Comparison of ENCODE assay signal across 18 cellular contexts in genomic region chr12:47778842-47779241, GRCh38. TPM values are rescaled to one million over a fixed set of nuclear protein-coding genes. Genes with fewer than 3 reads are reported as not detected.
DNase-seq lines count a peak whose midpoint lies in the region; ATAC-seq and TF ChIP-seq lines count a peak whose summit lies in the region.
"Had no signal": no experiment of that assay in that cellular context is flagged by ENCODE, and none has a peak within 500 bp of the region (broad histone marks: within the 10 kb centered on the region; RNA-seq: fewer than 3 reads in every experiment).

No MANE protein-coding gene starts in this region.

- TF ChIP-seq CTCF in WTC11 (IDR thresholded peaks at IDR 0.05): no peak

- peaks cover 19% of the 10 kb centered on the region for H3K4me1 ChIP-seq in iPS-15b (ENCODE audit: control insufficient read depth, insufficient read depth, low read length)

- no peak overlapping the region for H3K4me3 Mint-ChIP-seq in activated T-cell treated with anti-CD3 and anti-CD28 coated beads, Interleukin-2, amount 50 U/mL, for 24 hours
- H3K4me3 Mint-ChIP-seq in WTC11: peak overlapping the region; percentile 44
- no peak overlapping the region for H3K4me3 Mint-ChIP-seq in stimulated activated effector memory CD8-positive, alpha-beta T cell treated with anti-CD3 and anti-CD28 coated beads, Interleukin-12 subunit alpha, Interleukin-12 subunit beta, amount 100 ng/mL, for 72 hours
- H3K4me3 Mint-ChIP-seq: activated naive CD4-positive, alpha-beta T cell treated with anti-CD3 and anti-CD28 coated beads, Interleukin-2, amount 50 U/mL, for 24 hours; endodermal cell; immature natural killer cell had no signal

- H3K27ac Mint-ChIP-seq in activated T-cell treated with anti-CD3 and anti-CD28 coated beads, Interleukin-2, amount 50 U/mL, for 24 hours: peak overlapping the region; percentile 22
- peak overlapping the region; percentile 37; the same call in 1 of the 2 replicates for H3K27ac Mint-ChIP-seq in WTC11
- peak overlapping the region; percentile 92 for H3K27ac Mint-ChIP-seq in stimulated activated effector memory CD8-positive, alpha-beta T cell treated with anti-CD3 and anti-CD28 coated beads, Interleukin-12 subunit alpha, Interleukin-12 subunit beta, amount 100 ng/mL, for 72 hours

- no peaks in the 10 kb centered on the region for H3K9me3 ChIP-seq in iPS-15b (ENCODE audit: control insufficient read depth, insufficient read depth, low read length)
- H3K9me3 ChIP-seq: MG63, tibial artery had no signal

- POLR2A ChIA-PET in WTC11 (lab: Charles Lee): interaction anchor here (4.3 kb wide), 1 partner anchor 35 kb away, joined by 17 read pairs; no protein-coding TSS in a partner anchor

- peaks cover 2% of the 10 kb centered on the region for H3K36me3 ChIP-seq in iPS-15b (ENCODE audit: control insufficient read depth, insufficient read depth, low read length)
- H3K36me3 ChIP-seq: cardiac muscle cell had no signal

- H3K9me3 Mint-ChIP-seq in activated T-cell treated with anti-CD3 and anti-CD28 coated beads, Interleukin-2, amount 50 U/mL, for 24 hours: no peaks in the 10 kb centered on the region
- H3K9me3 Mint-ChIP-seq in WTC11: no peaks in the 10 kb centered on the region
- H3K9me3 Mint-ChIP-seq in stimulated activated effector memory CD8-positive, alpha-beta T cell treated with anti-CD3 and anti-CD28 coated beads, Interleukin-12 subunit alpha, Interleukin-12 subunit beta, amount 100 ng/mL, for 72 hours: no peaks in the 10 kb centered on the region
- H3K9me3 Mint-ChIP-seq: activated naive CD4-positive, alpha-beta T cell treated with anti-CD3 and anti-CD28 coated beads, Interleukin-2, amount 50 U/mL, for 24 hours; endodermal cell; immature natural killer cell had no signal

- H3K4me1 Mint-ChIP-seq in activated T-cell treated with anti-CD3 and anti-CD28 coated beads, Interleukin-2, amount 50 U/mL, for 24 hours (ENCODE audit: low read depth): peaks cover 47% of the 10 kb centered on the region
- H3K4me1 Mint-ChIP-seq in WTC11: peaks cover 37% of the 10 kb centered on the region
- peaks cover 68% of the 10 kb centered on the region for H3K4me1 Mint-ChIP-seq in stimulated activated effector memory CD8-positive, alpha-beta T cell treated with anti-CD3 and anti-CD28 coated beads, Interleukin-12 subunit alpha, Interleukin-12 subunit beta, amount 100 ng/mL, for 72 hours

- no peak overlapping the region for H3K9ac ChIP-seq in iPS-15b (ENCODE audit: low read depth, low read length)

- peak overlapping the region; percentile 30 for H3K4me3 ChIP-seq in iPS-15b (ENCODE audit: low read depth, low read length)
- H3K4me3 ChIP-seq: cardiac muscle cell, MG63, tibial artery had no signal

- H3K36me3 Mint-ChIP-seq in activated T-cell treated with anti-CD3 and anti-CD28 coated beads, Interleukin-2, amount 50 U/mL, for 24 hours (ENCODE audit: low read depth): peaks cover 27% of the 10 kb centered on the region
- H3K36me3 Mint-ChIP-seq in WTC11: no peaks in the 10 kb centered on the region
- peaks cover 99% of the 10 kb centered on the region for H3K36me3 Mint-ChIP-seq in stimulated activated effector memory CD8-positive, alpha-beta T cell treated with anti-CD3 and anti-CD28 coated beads, Interleukin-12 subunit alpha, Interleukin-12 subunit beta, amount 100 ng/mL, for 72 hours
- H3K36me3 Mint-ChIP-seq: activated naive CD4-positive, alpha-beta T cell treated with anti-CD3 and anti-CD28 coated beads, Interleukin-2, amount 50 U/mL, for 24 hours; immature natural killer cell had no signal

- CTCF ChIA-PET in WTC11 (lab: Charles Lee): interaction anchor here (0.6 to 19.3 kb wide), 20 partner anchors 9 to 805 kb away, joined by 3 to 735 read pairs (median 13); partner anchors contain the start of genes RAPGEF3 and RPAP3

- ATAC-seq in WTC11 (peak; percentile 40), HG03565 (IDR thresholded peaks at IDR 0.05; ENCODE audit: unreplicated experiment) (no peak), HG02885 (IDR thresholded peaks at IDR 0.05; ENCODE audit: poor library complexity, unreplicated experiment) (no peak), GM21723 (IDR thresholded peaks at IDR 0.05; ENCODE audit: unreplicated experiment) (no peak)
- no peak for ATAC-seq in stimulated activated effector memory CD8-positive, alpha-beta T cell treated with anti-CD3 and anti-CD28 coated beads, Interleukin-12 subunit alpha, Interleukin-12 subunit beta, amount 100 ng/mL, for 72 hours

- peak; percentile 40 for DNase-seq in activated T-cell treated with anti-CD3 and anti-CD28 coated beads, Interleukin-2, amount 50 U/mL, for 24 hours
- DNase-seq in activated T-cell treated with anti-CD3 and anti-CD28 coated beads for 4 hours (no peak), WTC11 (ENCODE audit: low spot score) (peak; percentile 46)
- no peak for DNase-seq in stimulated activated effector memory CD8-positive, alpha-beta T cell treated with anti-CD3 and anti-CD28 coated beads, Interleukin-12 subunit alpha, Interleukin-12 subunit beta, amount 100 ng/mL, for 72 hours (ENCODE audit: low spot score in 2 of 2)

- H3K27me3 ChIP-seq in iPS-15b (ENCODE audit: control insufficient read depth, insufficient read depth, low read length): peaks cover 9% of the 10 kb centered on the region
- H3K27me3 ChIP-seq: cardiac muscle cell, foreskin keratinocyte, MG63, tibial artery had no signal

- no peaks in the 10 kb centered on the region for H3K27me3 Mint-ChIP-seq in activated T-cell treated with anti-CD3 and anti-CD28 coated beads, Interleukin-2, amount 50 U/mL, for 24 hours
- peaks cover 17% of the 10 kb centered on the region for H3K27me3 Mint-ChIP-seq in WTC11 (ENCODE audit: low read depth)
- H3K27me3 Mint-ChIP-seq: activated naive CD4-positive, alpha-beta T cell treated with anti-CD3 and anti-CD28 coated beads, Interleukin-2, amount 50 U/mL, for 24 hours had no signal

TF ChIP-seq in WTC11, 78 proteins besides CTCF, POLR2A, EP300 and RAD21:
- TF ChIP-seq MXD4 (CRISPR knock-in tag; IDR thresholded peaks at IDR 0.05; ENCODE audit: borderline replicate concordance): no peak
- no peak for TF ChIP-seq SP1 (CRISPR knock-in tag; conservative IDR thresholded peaks at IDR 0.05)

RNA-seq across cellular contexts. Expression of gene SLC48A1, which starts 5.8 kb away (rescaled TPM):
- total RNA-seq in WTC11 (2021): 13.5 to 16.8 TPM (median 13.8 TPM) in 3 replicates

RNA-seq across cellular contexts. Expression of gene RAPGEF3, which starts 20.2 kb away (rescaled TPM):
- 9.0 to 13.3 TPM (median 9.7 TPM) in 3 replicates for total RNA-seq in WTC11 (2021)

RNA-seq across cellular contexts. Expression of gene HDAC7, which starts 40.9 kb away (rescaled TPM):
- total RNA-seq in WTC11 (2021): 89.9 to 111 TPM (median 94.7 TPM) in 3 replicates

RNA-seq across cellular contexts. Expression of gene ENDOU, which starts 53.6 kb away (rescaled TPM):
- not detected in 3 replicates for total RNA-seq in WTC11 (2021)
- total RNA-seq: endodermal cell; HT1080; mononuclear cell; T-helper 1 cell treated with Interleukin-12 subunit alpha and Interleukin-12 subunit beta and Interleukin-4 antibody, amounts not matched to agents 30 ng/mL and 1 ng/mL, for 36 hours had no signal

Comparison
In these comparisons a context has a peak if more than half of its experiments do, and no peak if none do; other contexts are left out.
1. DNase-seq: peak in activated T-cell treated with anti-CD3 and anti-CD28 coated beads, Interleukin-2, amount 50 U/mL, for 24 hours (single experiment) and WTC11 (single experiment); none in activated T-cell treated with anti-CD3 and anti-CD28 coated beads for 4 hours (single experiment) and stimulated activated effector memory CD8-positive, alpha-beta T cell treated with anti-CD3 and anti-CD28 coated beads, Interleukin-12 subunit alpha, Interleukin-12 subunit beta, amount 100 ng/mL, for 72 hours (0 of 2).
2. H3K27ac Mint-ChIP-seq: peak in every context shown above with its lines; median percentile 92 in stimulated activated effector memory CD8-positive, alpha-beta T cell treated with anti-CD3 and anti-CD28 coated beads, Interleukin-12 subunit alpha, Interleukin-12 subunit beta, amount 100 ng/mL, for 72 hours; 37 in WTC11; 22 in activated T-cell treated with anti-CD3 and anti-CD28 coated beads, Interleukin-2, amount 50 U/mL, for 24 hours.